In the genomic region with DNA sequence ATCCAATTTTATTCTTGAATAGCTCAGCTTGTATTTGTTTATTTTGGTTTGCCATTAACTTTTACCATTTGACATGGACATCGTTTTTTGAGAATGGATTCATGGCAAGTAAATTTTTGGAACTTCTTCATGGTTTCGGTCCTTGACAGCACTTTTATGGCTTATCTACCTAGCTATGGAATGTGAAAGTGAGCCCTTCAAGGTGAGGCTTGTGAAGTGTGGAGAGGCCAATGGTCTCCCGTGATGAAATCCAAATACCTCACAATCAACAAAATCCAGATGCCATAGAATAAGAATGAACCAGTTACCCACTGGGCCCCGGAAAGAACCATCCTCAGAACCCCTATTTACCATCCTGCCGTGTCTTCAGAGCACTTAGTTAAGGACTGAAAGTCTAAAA, we compare ENCODE assay signal across 26 cellular contexts.
"Had no signal": no experiment of that assay in that cellular context is flagged by ENCODE, and none has a peak within 500 bp of the region (broad histone marks: within the 10 kb centered on the region; RNA-seq: fewer than 3 reads in every experiment).

No MANE protein-coding gene starts in this region.

- H3K9me3 ChIP-seq: colonic mucosa, gastrocnemius medialis, lower lobe of right lung had no signal

- H3K36me3 Mint-ChIP-seq: mesothelial cell of epicardium had no signal

- H3K27ac Mint-ChIP-seq: dendritic cell treated with granulocyte-macrophage colony-stimulating factor and Interleukin-4, amounts not matched to agents 40 ng/mL and 50 ng/mL, for 4 days; effector memory CD8-positive, alpha-beta T cell; endodermal cell; mesothelial cell of epicardium had no signal

- H3K4me1 ChIP-seq: colonic mucosa, esophagus squamous epithelium, gastrocnemius medialis, heart right ventricle, left ventricle myocardium inferior, lower lobe of right lung had no signal

- H3K36me3 ChIP-seq: colonic mucosa, esophagus squamous epithelium, gastrocnemius medialis, heart right ventricle, left ventricle myocardium inferior, lower lobe of right lung had no signal

- FAIRE-seq: endometrium, islet of Langerhans, keratinocyte had no signal

- H3K4me3 ChIP-seq: colonic mucosa, esophagus squamous epithelium, gastrocnemius medialis, heart right ventricle, left ventricle myocardium inferior, lower lobe of right lung, mucosa of descending colon had no signal

- H3K27ac ChIP-seq: colonic mucosa, epithelial cell of prostate, esophagus squamous epithelium, gastrocnemius medialis, heart right ventricle, left ventricle myocardium inferior, lower lobe of right lung had no signal

- ATAC-seq: effector memory CD8-positive, alpha-beta T cell; esophagus mucosa; gastrocnemius medialis; heart right ventricle; left cardiac atrium; mucosa of descending colon had no signal

- H3K4me1 Mint-ChIP-seq: endodermal cell, mesothelial cell of epicardium had no signal

- DNase-seq: colonic mucosa; cortex of kidney; effector CD8-positive, alpha-beta T cell; effector memory CD8-positive, alpha-beta T cell; endodermal cell; erythroblast; esophagus squamous epithelium; foreskin fibroblast; foreskin melanocyte; gastrocnemius medialis; glutamatergic neuron; head of caudate nucleus; heart right ventricle; hippocampal formation; left cardiac atrium; left ventricle myocardium inferior; lower lobe of right lung; mesenchymal stem cell; mucosa of descending colon had no signal

- H3K9me3 Mint-ChIP-seq: mesothelial cell of epicardium had no signal

- H3K27me3 ChIP-seq: colonic mucosa, esophagus squamous epithelium, gastrocnemius medialis, heart right ventricle had no signal

- H3K27me3 Mint-ChIP-seq: dendritic cell treated with granulocyte-macrophage colony-stimulating factor and Interleukin-4, amounts not matched to agents 40 ng/mL and 50 ng/mL, for 4 days; effector memory CD8-positive, alpha-beta T cell had no signal

- H3K4me3 Mint-ChIP-seq: dendritic cell treated with granulocyte-macrophage colony-stimulating factor and Interleukin-4, amounts not matched to agents 40 ng/mL and 50 ng/mL, for 4 days; effector memory CD8-positive, alpha-beta T cell; endodermal cell; mesothelial cell of epicardium had no signal
